Comparison of ENCODE assay signal across 23 cellular contexts in genomic region chr17:75402038-75402437, GRCh38. TPM values are rescaled to one million over a fixed set of nuclear protein-coding genes. Genes with fewer than 3 reads are reported as not detected.
DNase-seq lines count a peak whose midpoint lies in the region; ATAC-seq and TF ChIP-seq lines count a peak whose summit lies in the region.
"Had no signal": no experiment of that assay in that cellular context is flagged by ENCODE, and none has a peak within 500 bp of the region (broad histone marks: within the 10 kb centered on the region; RNA-seq: fewer than 3 reads in every experiment).

No MANE protein-coding gene starts in this region.

- no CpG with 5 or more reads among the region's 2 CpGs for WGBS in mesenchymal stem cell
- 77 to 88% (median 78%) methylated on average over 2 of the region's 2 CpGs for WGBS in stomach, 5 donors

- H3K27ac Mint-ChIP-seq in CD4-positive, alpha-beta T cell, result peak overlapping the region; percentile 62
- H3K27ac Mint-ChIP-seq in T-cell, result peak overlapping the region; percentile 17 to 41
- H3K27ac Mint-ChIP-seq: WTC11 had no signal

- H3K14ac ChIP-seq in mesenchymal stem cell (ENCODE audit: low read length in 2 of 2), result no peak overlapping the region

- peaks cover 30% of the 10 kb centered on the region for H3K36me3 Mint-ChIP-seq in CD4-positive, alpha-beta T cell (ENCODE audit: low read depth)
- peaks cover 3% of the 10 kb centered on the region for H3K36me3 Mint-ChIP-seq in T-cell

- TF ChIP-seq CTCF in CD4-positive, alpha-beta T cell (IDR thresholded peaks at IDR 0.05), result no peak
- TF ChIP-seq CTCF in GM06990 (IDR thresholded peaks at IDR 0.05; ENCODE audit: insufficient read depth, low read length, poor library complexity, severe bottlenecking), result no peak
- no peak for TF ChIP-seq CTCF in stomach (IDR thresholded peaks at IDR 0.05)

- H4K91ac ChIP-seq in mesenchymal stem cell (ENCODE audit: low read length), result no peak overlapping the region

- CTCF ChIA-PET in CD4-positive, alpha-beta T cell (lab: Charles Lee), result interaction anchor here (0.7 to 2.6 kb wide), 5 partner anchors 11 to 132 kb away, joined by 3 to 17 read pairs (median 7); partner anchors contain the start of genes MIF4GD and SLC25A19
- CTCF ChIA-PET in T-cell (lab: Charles Lee), result interaction anchor here (0.6 to 1.4 kb wide), 2 partner anchors 34 to 80 kb away, joined by 3 to 9 read pairs; no protein-coding TSS in a partner anchor

- peak overlapping the region; percentile 24 for H3K9ac ChIP-seq in mesenchymal stem cell (ENCODE audit: low read length)

- no peak overlapping the region for H4K8ac ChIP-seq in mesenchymal stem cell (ENCODE audit: low read length)

- no peak overlapping the region for H3K27ac ChIP-seq in CD4-positive, alpha-beta T cell (ENCODE audit: low read depth, low read length)
- no peak overlapping the region for H3K27ac ChIP-seq in mesenchymal stem cell (ENCODE audit: low read length, poor library complexity, severe bottlenecking)
- no peak overlapping the region for H3K27ac ChIP-seq in stomach
- H3K27ac ChIP-seq: coronary artery, esophagus muscularis mucosa, transverse colon had no signal

- H3K9me3 Mint-ChIP-seq in CD4-positive, alpha-beta T cell, result no peaks in the 10 kb centered on the region
- no peaks in the 10 kb centered on the region for H3K9me3 Mint-ChIP-seq in T-cell
- H3K9me3 Mint-ChIP-seq: WTC11 had no signal

- TF ChIP-seq POLR2A in stomach (IDR thresholded peaks at IDR 0.05), result no peak

- H3K4me2 ChIP-seq in mesenchymal stem cell (ENCODE audit: low read length, poor library complexity, severe bottlenecking), result no peak overlapping the region

- H3K4me3 ChIP-seq in GM06990 (replicated peaks; ENCODE audit: low read depth, low read length), result peak overlapping the region; percentile 99
- no peak overlapping the region for H3K4me3 ChIP-seq in mesenchymal stem cell (ENCODE audit: insufficient read depth in 1 of 2, low read depth in 1 of 2, low read length in 2 of 2)
- H3K4me3 ChIP-seq in stomach, result no peak overlapping the region
- H3K4me3 ChIP-seq: coronary artery, esophagus muscularis mucosa, transverse colon had no signal

- H2BK15ac ChIP-seq in mesenchymal stem cell (ENCODE audit: low read depth, poor library complexity, severe bottlenecking), result no peak overlapping the region

- H3K36me3 ChIP-seq in GM06990 (ENCODE audit: control insufficient read depth, insufficient read depth, low read length) (peaks cover 2% of the 10 kb centered on the region), mesenchymal stem cell (ENCODE audit: control insufficient read depth in 1 of 2, insufficient read depth in 2 of 2, low read depth in 1 of 2, low read length in 2 of 2) (no peaks in the 10 kb centered on the region), stomach (no peaks in the 10 kb centered on the region)
- H3K36me3 ChIP-seq: esophagus muscularis mucosa, transverse colon had no signal

- peaks cover 66% of the 10 kb centered on the region for H3K4me1 Mint-ChIP-seq in CD4-positive, alpha-beta T cell (ENCODE audit: low read depth)
- H3K4me1 Mint-ChIP-seq in T-cell, result peaks cover 63 to 69% (median 68%) of the 10 kb centered on the region in 3 donors

- H2BK12ac ChIP-seq in mesenchymal stem cell (ENCODE audit: low read length in 2 of 2), result no peak overlapping the region

- no peak overlapping the region for H2BK120ac ChIP-seq in mesenchymal stem cell (ENCODE audit: low read depth, low read length)

- peak overlapping the region; percentile 71 for H3K4me3 Mint-ChIP-seq in CD4-positive, alpha-beta T cell
- peak overlapping the region in 2 of 3 donors; percentile 93 to 98 for H3K4me3 Mint-ChIP-seq in T-cell
- H3K4me3 Mint-ChIP-seq: WTC11 had no signal

- no peaks in the 10 kb centered on the region for H3K27me3 ChIP-seq in CD4-positive, alpha-beta T cell (ENCODE audit: control insufficient read depth, insufficient read depth, low read length)
- H3K27me3 ChIP-seq in GM06990 (replicated peaks; ENCODE audit: control insufficient read depth, insufficient read depth, low read length), result no peaks in the 10 kb centered on the region
- H3K27me3 ChIP-seq in mesenchymal stem cell (ENCODE audit: control insufficient read depth in 1 of 2, insufficient read depth in 1 of 2, low read length in 2 of 2), result no peaks in the 10 kb centered on the region
- H3K27me3 ChIP-seq in stomach, result no peaks in the 10 kb centered on the region
- H3K27me3 ChIP-seq: esophagus muscularis mucosa, transverse colon had no signal

- no peak overlapping the region for H3K23ac ChIP-seq in mesenchymal stem cell (ENCODE audit: low read length in 2 of 2)

- no peak overlapping the region for H2AFZ ChIP-seq in mesenchymal stem cell (ENCODE audit: low read depth, low read length)

- TF ChIP-seq EP300 in stomach (IDR thresholded peaks at IDR 0.05), result no peak

- intact Hi-C loops in CD4-positive, alpha-beta T cell (cut with DNase I, micrococcal nuclease), result loop anchor here (5.0 to 10.0 kb wide), 2 partner anchors 60 to 417 kb away; partner anchors contain the start of gene CDR2L (in 1 of the 2)
- intact Hi-C loops in stomach (cut with DNase I; ENCODE audit: low total_unique reads), result no loop called here

- H2AK5ac ChIP-seq in mesenchymal stem cell (ENCODE audit: low read length, severe bottlenecking), result no peak overlapping the region

- H3K79me1 ChIP-seq in mesenchymal stem cell (replicated peaks; ENCODE audit: low read length, poor library complexity, severe bottlenecking), result no peaks in the 10 kb centered on the region

- H3K27me3 Mint-ChIP-seq in CD4-positive, alpha-beta T cell, result no peaks in the 10 kb centered on the region
- H3K27me3 Mint-ChIP-seq in T-cell, result no peaks in the 10 kb centered on the region

- no peaks in the 10 kb centered on the region for H3K9me3 ChIP-seq in CD4-positive, alpha-beta T cell (ENCODE audit: control insufficient read depth, low read length)
- no peaks in the 10 kb centered on the region for H3K9me3 ChIP-seq in mesenchymal stem cell (ENCODE audit: control insufficient read depth, low read length)
- H3K9me3 ChIP-seq in stomach, result no peaks in the 10 kb centered on the region
- H3K9me3 ChIP-seq: esophagus muscularis mucosa, transverse colon had no signal

- H3K4ac ChIP-seq in mesenchymal stem cell (ENCODE audit: low read depth in 1 of 2, low read length in 2 of 2), result no peak overlapping the region

- POLR2A ChIA-PET in CD4-positive, alpha-beta T cell (lab: Charles Lee), result interaction anchor here (0.8 to 1.6 kb wide), 5 partner anchors 9 to 131 kb away, joined by 3 to 7 read pairs (median 5); partner anchors contain the start of genes MIF4GD and SLC25A19
- POLR2A ChIA-PET in T-cell (lab: Charles Lee), result interaction anchor here in 1 of 2 donors (0.6 to 0.8 kb wide), 3 partner anchors 24 to 463 kb away, joined by 3 to 9 read pairs (median 8); no protein-coding TSS in a partner anchor

- H3K18ac ChIP-seq in mesenchymal stem cell (ENCODE audit: low read depth in 1 of 2, low read length in 2 of 2), result no peak overlapping the region

- no peak for ATAC-seq in CD4-positive, alpha-beta T cell (ENCODE audit: poor library complexity)
- ATAC-seq in T-cell (replicated peaks in 1 of 4), result no peak
- ATAC-seq: WTC11 had no signal

- no peak for DNase-seq in CD4-positive, alpha-beta T cell
- no peak for DNase-seq in GM06990 (ENCODE audit: extremely low read depth, insufficient read length)
- no peak for DNase-seq in T-cell
- DNase-seq in mesenchymal stem cell, result no peak
- no peak for DNase-seq in kidney glomerular epithelial cell (lab: John Stamatoyannopoulos, UW)
- no peak for DNase-seq in stomach
- no peak for DNase-seq in NCI-H69 (lab: John Stamatoyannopoulos, UW)
- DNase-seq in amniotic stem cell (lab: John Stamatoyannopoulos, UW), result no peak
- DNase-seq: C1 segment of cervical spinal cord; DMS79 treated with DMSO at 0.1 percent for 48 hours; glutamatergic neuron; H7; mesendoderm; MV-4-11; NCI-H2107; NCI-H748 treated with DMSO at 0.1 percent for 48 hours; RPMI8226; stimulated activated CD4-positive, alpha-beta T cell treated with anti-CD3 and anti-CD28 coated beads, Interleukin-4, amount 100 ng/mL, for 1 hour; stimulated activated CD8-positive, alpha-beta memory T cell treated with anti-CD3 and anti-CD28 coated beads, Interleukin-4, amount 100 ng/mL, for 48 hours; transverse colon had no signal

- peaks cover 10% of the 10 kb centered on the region for H3K4me1 ChIP-seq in mesenchymal stem cell (ENCODE audit: control insufficient read depth, insufficient read depth, low read depth, low read length)
- H3K4me1 ChIP-seq in stomach, result peaks cover 19 to 79% (median 54%) of the 10 kb centered on the region in 4 donors

- no peak overlapping the region for H2BK5ac ChIP-seq in mesenchymal stem cell (ENCODE audit: low read depth, low read length, poor library complexity, severe bottlenecking)

RNA-seq across cellular contexts. Expression of gene GRB2, which starts 3.4 kb away (rescaled TPM):
- 10 to 100 TPM; 88.8 to 92.6 TPM for total RNA-seq in CD4-positive, alpha-beta T cell
- 100 to 1,000 TPM; 103 to 133 (median 130) TPM for total RNA-seq in T-cell
- polyA plus RNA-seq in mesenchymal stem cell (2013, experiment 1 of 2), result 113 TPM
- polyA plus RNA-seq in mesenchymal stem cell (2013, experiment 2 of 2), result 122 TPM
- total RNA-seq in stomach, result 100 to 1,000 TPM in 4 of 5 donors, 10 to 100 TPM in 1; 73.3 to 488 (median 135) TPM
- 10 to 100 TPM; 32.5 to 48.9 (median 43.3) TPM for polyA plus RNA-seq in stomach

RNA-seq across cellular contexts. Expression of gene TMEM94, which starts 54.4 kb away (rescaled TPM):
- total RNA-seq in CD4-positive, alpha-beta T cell, result 10 to 100 TPM; 52.8 to 57.3 TPM
- total RNA-seq in T-cell (100 to 1,000 TPM in 3 of 5 donors, 10 to 100 TPM in 2; 78.5 to 125 (median 105) TPM), stomach (100 to 1,000 TPM in 3 of 5 donors, 10 to 100 TPM in 2; 31.9 to 466 (median 128) TPM)
- 38.5 TPM for polyA plus RNA-seq in mesenchymal stem cell (2013, experiment 1 of 2)
- 37.2 TPM for polyA plus RNA-seq in mesenchymal stem cell (2013, experiment 2 of 2)
- 10 to 100 TPM; 16.6 to 28.5 (median 20.5) TPM for polyA plus RNA-seq in stomach
